Comparison of ENCODE assay signal across 36 cellular contexts in the genomic region with DNA sequence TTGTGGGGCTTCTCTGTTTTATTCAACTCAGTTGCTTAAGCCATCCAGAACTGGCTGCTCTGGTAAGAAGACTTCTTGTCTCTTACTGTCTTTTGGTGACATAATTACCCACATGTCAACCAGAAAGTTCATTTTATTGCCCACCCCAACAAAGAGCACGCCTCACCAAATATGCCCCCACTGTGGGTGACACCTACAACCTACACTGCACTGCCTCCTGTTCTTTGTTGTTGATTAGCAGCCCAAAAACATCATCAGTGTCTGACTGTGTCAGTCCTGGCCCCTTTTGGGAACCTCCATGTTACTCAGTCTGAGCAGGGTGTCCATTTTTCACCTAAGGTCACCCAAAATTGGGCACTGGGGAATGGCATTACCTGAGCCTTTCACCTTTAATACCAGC.
"Had no signal": no experiment of that assay in that cellular context is flagged by ENCODE, and none has a peak within 500 bp of the region (broad histone marks: within the 10 kb centered on the region; RNA-seq: fewer than 3 reads in every experiment).

No MANE protein-coding gene starts in this region.

- H3K4me1 ChIP-seq: ascending aorta had no signal

- H3K27me3 ChIP-seq: ascending aorta had no signal

- H3K4me3 Mint-ChIP-seq: activated B cell treated with CpG ODN at 0.5 μM for 24 hours; activated CD4-positive, alpha-beta memory T cell treated with anti-CD3 and anti-CD28 coated beads, Interleukin-2, amount 10 ng/mL, durations not matched to agents 7 days and 5 days; activated CD4-positive, alpha-beta T cell treated with anti-CD3 and anti-CD28 coated beads for 36 hours; activated CD4-positive, alpha-beta T cell treated with anti-CD3 and anti-CD28 coated beads, Interleukin-2, amount 10 ng/mL, durations not matched to agents 7 days and 5 days; activated CD8-positive, alpha-beta memory T cell treated with anti-CD3 and anti-CD28 coated beads, Interleukin-2, amount 10 ng/mL, durations not matched to agents 7 days and 5 days; activated CD8-positive, alpha-beta T cell treated with anti-CD3 and anti-CD28 coated beads, Interleukin-2, amount 10 ng/mL, durations not matched to agents 7 days and 5 days; activated naive CD4-positive, alpha-beta T cell treated with anti-CD3 and anti-CD28 coated beads, Interleukin-2, amount 10 ng/mL, durations not matched to agents 7 days and 5 days; activated naive CD4-positive, alpha-beta T cell treated with anti-CD3 and anti-CD28 coated beads, Interleukin-2, amount 50 U/mL, for 24 hours; activated naive CD8-positive, alpha-beta T cell; activated naive CD8-positive, alpha-beta T cell treated with anti-CD3 and anti-CD28 coated beads, Interleukin-2, amount 10 ng/mL, durations not matched to agents 7 days and 5 days; activated naive CD8-positive, alpha-beta T cell treated with anti-CD3 and anti-CD28 coated beads, Interleukin-2, amount 50 U/mL, for 24 hours; activated T-cell treated with anti-CD3 and anti-CD28 coated beads, Interleukin-2, amount 50 U/mL, for 24 hours; brain; T-helper 1 cell treated with Interleukin-12 subunit alpha and Interleukin-12 subunit beta and Interleukin-4 antibody, amounts not matched to agents 30 μg/mL and 1 μg/mL, for 36 hours; T-helper 2 cell treated with Interferon-gamma antibody and Interleukin-4, amounts not matched to agents 5 μg/mL and 100 μg/mL, for 36 hours had no signal

- H3K27ac Mint-ChIP-seq: activated B cell treated with CpG ODN at 0.5 μM for 24 hours; activated CD4-positive, alpha-beta memory T cell treated with anti-CD3 and anti-CD28 coated beads, Interleukin-2, amount 10 ng/mL, durations not matched to agents 7 days and 5 days; activated CD4-positive, alpha-beta T cell treated with anti-CD3 and anti-CD28 coated beads for 36 hours; activated CD4-positive, alpha-beta T cell treated with anti-CD3 and anti-CD28 coated beads, Interleukin-2, amount 10 ng/mL, durations not matched to agents 7 days and 5 days; activated CD8-positive, alpha-beta memory T cell treated with anti-CD3 and anti-CD28 coated beads, Interleukin-2, amount 10 ng/mL, durations not matched to agents 7 days and 5 days; activated CD8-positive, alpha-beta T cell treated with anti-CD3 and anti-CD28 coated beads, Interleukin-2, amount 10 ng/mL, durations not matched to agents 7 days and 5 days; activated naive CD4-positive, alpha-beta T cell treated with anti-CD3 and anti-CD28 coated beads, Interleukin-2, amount 10 ng/mL, durations not matched to agents 7 days and 5 days; activated naive CD4-positive, alpha-beta T cell treated with anti-CD3 and anti-CD28 coated beads, Interleukin-2, amount 50 U/mL, for 24 hours; activated naive CD8-positive, alpha-beta T cell; activated naive CD8-positive, alpha-beta T cell treated with anti-CD3 and anti-CD28 coated beads, Interleukin-2, amount 10 ng/mL, durations not matched to agents 7 days and 5 days; activated naive CD8-positive, alpha-beta T cell treated with anti-CD3 and anti-CD28 coated beads, Interleukin-2, amount 50 U/mL, for 24 hours; activated T-cell treated with anti-CD3 and anti-CD28 coated beads, Interleukin-2, amount 50 U/mL, for 24 hours; activated T-helper 2 cell treated with anti-CD3 and anti-CD28 coated beads, Interferon-gamma antibody, Interleukin-2, Interleukin-4, amounts not matched to agents 10 μg/mL and 5 μg/mL and 100 μg/mL, durations not matched to agents 14 hours and 24 hours and 36 hours; brain; T-helper 1 cell treated with Interleukin-12 subunit alpha and Interleukin-12 subunit beta and Interleukin-4 antibody, amounts not matched to agents 30 μg/mL and 1 μg/mL, for 36 hours had no signal

- DNase-seq: activated B cell treated with CpG ODN at 0.5 μM for 24 hours; activated CD4-positive, alpha-beta memory T cell treated with anti-CD3 and anti-CD28 coated beads, Interleukin-2, amount 10 ng/mL, durations not matched to agents 7 days and 5 days; activated CD4-positive, alpha-beta T cell treated with anti-CD3 and anti-CD28 coated beads for 1 hour; activated CD4-positive, alpha-beta T cell treated with anti-CD3 and anti-CD28 coated beads for 36 hours; activated CD4-positive, alpha-beta T cell treated with anti-CD3 and anti-CD28 coated beads for 48 hours; activated CD4-positive, alpha-beta T cell treated with anti-CD3 and anti-CD28 coated beads, Interleukin-2, amount 10 ng/mL, durations not matched to agents 7 days and 5 days; activated CD4-positive, alpha-beta T cell treated with anti-CD3 and anti-CD28 coated beads, Interleukin-2, amount 50 U/mL, for 48 hours; activated CD8-positive, alpha-beta memory T cell treated with anti-CD3 and anti-CD28 coated beads for 24 hours; activated CD8-positive, alpha-beta memory T cell treated with anti-CD3 and anti-CD28 coated beads, Interleukin-2, amount 10 ng/mL, durations not matched to agents 7 days and 5 days; activated CD8-positive, alpha-beta memory T cell treated with anti-CD3 and anti-CD28 coated beads, Interleukin-2, amount 50 U/mL, for 48 hours; activated CD8-positive, alpha-beta T cell treated with anti-CD3 and anti-CD28 coated beads, Interleukin-2, amount 10 ng/mL, durations not matched to agents 7 days and 5 days; activated effector memory CD4-positive, alpha-beta T cell treated with Interleukin-2 at 50 U/mL for 16 hours; activated gamma-delta T cell; activated naive CD4-positive, alpha-beta T cell treated with anti-CD3 and anti-CD28 coated beads, Interleukin-2, amount 10 ng/mL, durations not matched to agents 7 days and 5 days; activated naive CD4-positive, alpha-beta T cell treated with Interleukin-2 at 50 U/mL for 16 hours; activated naive CD8-positive, alpha-beta T cell treated with anti-CD3 and anti-CD28 coated beads, Interleukin-2, amount 10 ng/mL, durations not matched to agents 7 days and 5 days; activated naive CD8-positive, alpha-beta T cell treated with anti-CD3 and anti-CD28 coated beads, Interleukin-2, amount 50 U/mL, for 24 hours; activated T-cell treated with anti-CD3 and anti-CD28 coated beads, Interleukin-2, amount 50 U/mL, for 24 hours; activated T-cell treated with anti-CD3 and anti-CD28 coated beads, Interleukin-2, amount 50 U/mL, for 48 hours; amygdala; anterior cingulate cortex; central memory CD4-positive, alpha-beta T cell; cerebellar nuclear complex; SW 1271; T-helper 1 cell; T-helper 2 cell; T-helper 9 cell had no signal

- H3K4me1 Mint-ChIP-seq: activated B cell treated with CpG ODN at 0.5 μM for 24 hours; activated CD4-positive, alpha-beta memory T cell treated with anti-CD3 and anti-CD28 coated beads, Interleukin-2, amount 10 ng/mL, durations not matched to agents 7 days and 5 days; activated CD4-positive, alpha-beta T cell treated with anti-CD3 and anti-CD28 coated beads for 36 hours; activated CD4-positive, alpha-beta T cell treated with anti-CD3 and anti-CD28 coated beads, Interleukin-2, amount 10 ng/mL, durations not matched to agents 7 days and 5 days; activated CD8-positive, alpha-beta memory T cell treated with anti-CD3 and anti-CD28 coated beads, Interleukin-2, amount 10 ng/mL, durations not matched to agents 7 days and 5 days; activated naive CD4-positive, alpha-beta T cell treated with anti-CD3 and anti-CD28 coated beads, Interleukin-2, amount 10 ng/mL, durations not matched to agents 7 days and 5 days; activated naive CD4-positive, alpha-beta T cell treated with anti-CD3 and anti-CD28 coated beads, Interleukin-2, amount 50 U/mL, for 24 hours; activated naive CD8-positive, alpha-beta T cell treated with anti-CD3 and anti-CD28 coated beads, Interleukin-2, amount 10 ng/mL, durations not matched to agents 7 days and 5 days; activated naive CD8-positive, alpha-beta T cell treated with anti-CD3 and anti-CD28 coated beads, Interleukin-2, amount 50 U/mL, for 24 hours; brain had no signal

- H3K27me3 Mint-ChIP-seq: activated B cell treated with CpG ODN at 0.5 μM for 24 hours; activated CD4-positive, alpha-beta memory T cell treated with anti-CD3 and anti-CD28 coated beads, Interleukin-2, amount 10 ng/mL, durations not matched to agents 7 days and 5 days; activated CD4-positive, alpha-beta T cell treated with anti-CD3 and anti-CD28 coated beads for 36 hours; activated CD4-positive, alpha-beta T cell treated with anti-CD3 and anti-CD28 coated beads, Interleukin-2, amount 10 ng/mL, durations not matched to agents 7 days and 5 days; activated CD8-positive, alpha-beta memory T cell treated with anti-CD3 and anti-CD28 coated beads, Interleukin-2, amount 10 ng/mL, durations not matched to agents 7 days and 5 days; activated naive CD4-positive, alpha-beta T cell treated with anti-CD3 and anti-CD28 coated beads, Interleukin-2, amount 10 ng/mL, durations not matched to agents 7 days and 5 days; activated naive CD4-positive, alpha-beta T cell treated with anti-CD3 and anti-CD28 coated beads, Interleukin-2, amount 50 U/mL, for 24 hours; activated naive CD8-positive, alpha-beta T cell; activated naive CD8-positive, alpha-beta T cell treated with anti-CD3 and anti-CD28 coated beads, Interleukin-2, amount 10 ng/mL, durations not matched to agents 7 days and 5 days; activated naive CD8-positive, alpha-beta T cell treated with anti-CD3 and anti-CD28 coated beads, Interleukin-2, amount 50 U/mL, for 24 hours; activated T-cell treated with anti-CD3 and anti-CD28 coated beads, Interleukin-2, amount 50 U/mL, for 24 hours; brain had no signal

- H3K27ac ChIP-seq: ascending aorta, VCaP had no signal

- FAIRE-seq: TTC549 had no signal

- H3K4me3 ChIP-seq: ascending aorta had no signal
